11 cellular contexts compared by ENCODE assay signal in genomic region chr19:3403489-3404323, GRCh38. TPM values are rescaled to one million over a fixed set of nuclear protein-coding genes. Genes with fewer than 3 reads are reported as not detected.
DNase-seq lines count a peak whose midpoint lies in the region; ATAC-seq and TF ChIP-seq lines count a peak whose summit lies in the region.
"Had no signal": no experiment of that assay in that cellular context is flagged by ENCODE, and none has a peak within 500 bp of the region (broad histone marks: within the 10 kb centered on the region; RNA-seq: fewer than 3 reads in every experiment).

No MANE protein-coding gene starts in this region.

- no peak overlapping the region for H3K4me3 ChIP-seq in CD8-positive, alpha-beta T cell (ENCODE audit: low read depth, low read length)

- H3K27me3 ChIP-seq in CD8-positive, alpha-beta T cell (ENCODE audit: insufficient read depth, low read length) = no peaks in the 10 kb centered on the region

- no peaks in the 10 kb centered on the region for H3K36me3 ChIP-seq in CD8-positive, alpha-beta T cell (ENCODE audit: insufficient read depth, low read length)

- no peaks in the 10 kb centered on the region for H3K27me3 Mint-ChIP-seq in activated T-helper 2 cell treated with anti-CD3 and anti-CD28 coated beads, Interferon-gamma antibody, Interleukin-2, Interleukin-4, amounts not matched to agents 10 μg/mL and 5 μg/mL and 100 μg/mL, durations not matched to agents 14 hours and 24 hours and 36 hours (ENCODE audit: low read depth)
- no peaks in the 10 kb centered on the region for H3K27me3 Mint-ChIP-seq in CD8-positive, alpha-beta T cell (ENCODE audit: low read depth)
- H3K27me3 Mint-ChIP-seq: activated naive CD8-positive, alpha-beta T cell; stimulated activated naive CD8-positive, alpha-beta T cell treated with anti-CD3 and anti-CD28 coated beads, Interleukin-15, Interleukin-2, amounts not matched to agents 100 ng/mL and 50 ng/mL, for 24 hours had no signal

- intact Hi-C loops in cardiac septum (cut with DNase I) = loop anchor here (1.0 to 2.0 kb wide), 4 partner anchors 25 to 67 kb away; no protein-coding TSS in a partner anchor
- intact Hi-C loops in posterior vena cava (cut with DNase I) = no loop called here
- intact Hi-C loops in activated T-helper 2 cell treated with anti-CD3 and anti-CD28 coated beads, Interferon-gamma antibody, Interleukin-2, Interleukin-4, amounts not matched to agents 10 μg/mL and 5 μg/mL and 100 μg/mL, durations not matched to agents 14 hours and 24 hours and 36 hours (cut with micrococcal nuclease) = no loop called here
- intact Hi-C loops in CD8-positive, alpha-beta T cell (cut with DNase I, micrococcal nuclease) = no loop called here

- POLR2A ChIA-PET in CD8-positive, alpha-beta T cell (lab: Charles Lee) = no interaction called here

- DNase-seq in COLO829 (ENCODE audit: low spot score) (peak; percentile 51), amniotic stem cell (lab: John Stamatoyannopoulos, UW) (peak; percentile 51), cardiac septum (ENCODE audit: low spot score) (peak; percentile 93), posterior vena cava (ENCODE audit: low spot score) (peak; percentile 97)
- DNase-seq in activated T-helper 2 cell treated with anti-CD3 and anti-CD28 coated beads, Interferon-gamma antibody, Interleukin-2, Interleukin-4, amounts not matched to agents 10 μg/mL and 5 μg/mL and 100 μg/mL, durations not matched to agents 14 hours and 24 hours and 36 hours (ENCODE audit: low spot score) = no peak
- DNase-seq in CD8-positive, alpha-beta T cell = no peak
- DNase-seq: NCI-H146 had no signal

- no peaks in the 10 kb centered on the region for H3K9me3 ChIP-seq in CD8-positive, alpha-beta T cell (ENCODE audit: low read length)

- H3K27ac ChIP-seq in CD8-positive, alpha-beta T cell (ENCODE audit: low read depth, low read length) = no peak overlapping the region

- H3K4me1 Mint-ChIP-seq in activated T-helper 2 cell treated with anti-CD3 and anti-CD28 coated beads, Interferon-gamma antibody, Interleukin-2, Interleukin-4, amounts not matched to agents 10 μg/mL and 5 μg/mL and 100 μg/mL, durations not matched to agents 14 hours and 24 hours and 36 hours (ENCODE audit: low read depth) = no peaks in the 10 kb centered on the region
- H3K4me1 Mint-ChIP-seq in CD8-positive, alpha-beta T cell (ENCODE audit: low read depth) = peaks cover 2% of the 10 kb centered on the region

- no peak overlapping the region for H3K27ac Mint-ChIP-seq in activated T-helper 2 cell treated with anti-CD3 and anti-CD28 coated beads, Interferon-gamma antibody, Interleukin-2, Interleukin-4, amounts not matched to agents 10 μg/mL and 5 μg/mL and 100 μg/mL, durations not matched to agents 14 hours and 24 hours and 36 hours
- no peak overlapping the region for H3K27ac Mint-ChIP-seq in CD8-positive, alpha-beta T cell
- H3K27ac Mint-ChIP-seq: activated naive CD8-positive, alpha-beta T cell; stimulated activated naive CD8-positive, alpha-beta T cell treated with anti-CD3 and anti-CD28 coated beads, Interleukin-15, Interleukin-2, amounts not matched to agents 100 ng/mL and 50 ng/mL, for 24 hours had no signal

- H3K4me1 ChIP-seq in CD8-positive, alpha-beta T cell (ENCODE audit: insufficient read depth, low read length) = no peaks in the 10 kb centered on the region

- CTCF ChIA-PET in CD8-positive, alpha-beta T cell (lab: Charles Lee) = no interaction called here

- no peak for TF ChIP-seq CTCF in CD8-positive, alpha-beta T cell (IDR thresholded peaks at IDR 0.05)

- no peaks in the 10 kb centered on the region for H3K9me3 Mint-ChIP-seq in activated T-helper 2 cell treated with anti-CD3 and anti-CD28 coated beads, Interferon-gamma antibody, Interleukin-2, Interleukin-4, amounts not matched to agents 10 μg/mL and 5 μg/mL and 100 μg/mL, durations not matched to agents 14 hours and 24 hours and 36 hours
- H3K9me3 Mint-ChIP-seq in CD8-positive, alpha-beta T cell = no peaks in the 10 kb centered on the region
- H3K9me3 Mint-ChIP-seq: stimulated activated naive CD8-positive, alpha-beta T cell treated with anti-CD3 and anti-CD28 coated beads, Interleukin-15, Interleukin-2, amounts not matched to agents 100 ng/mL and 50 ng/mL, for 24 hours had no signal

- H3K4me3 Mint-ChIP-seq in activated T-helper 2 cell treated with anti-CD3 and anti-CD28 coated beads, Interferon-gamma antibody, Interleukin-2, Interleukin-4, amounts not matched to agents 10 μg/mL and 5 μg/mL and 100 μg/mL, durations not matched to agents 14 hours and 24 hours and 36 hours (ENCODE audit: low read depth) = no peak overlapping the region
- no peak overlapping the region for H3K4me3 Mint-ChIP-seq in CD8-positive, alpha-beta T cell
- H3K4me3 Mint-ChIP-seq: activated naive CD8-positive, alpha-beta T cell; stimulated activated naive CD8-positive, alpha-beta T cell treated with anti-CD3 and anti-CD28 coated beads, Interleukin-15, Interleukin-2, amounts not matched to agents 100 ng/mL and 50 ng/mL, for 24 hours had no signal

- ATAC-seq in HG03280 (IDR thresholded peaks at IDR 0.05; ENCODE audit: unreplicated experiment) = no peak
- no peak for ATAC-seq in CD8-positive, alpha-beta T cell
- ATAC-seq in GM18505 (IDR thresholded peaks at IDR 0.05; ENCODE audit: unreplicated experiment) = no peak

- no peak for TF ChIP-seq POLR2A in GM18505 (IDR thresholded peaks at IDR 0.05; ENCODE audit: borderline replicate concordance, extremely low read depth, insufficient read depth, insufficient read length)

- H3K36me3 Mint-ChIP-seq in activated T-helper 2 cell treated with anti-CD3 and anti-CD28 coated beads, Interferon-gamma antibody, Interleukin-2, Interleukin-4, amounts not matched to agents 10 μg/mL and 5 μg/mL and 100 μg/mL, durations not matched to agents 14 hours and 24 hours and 36 hours (ENCODE audit: low read depth) = no peaks in the 10 kb centered on the region
- peaks cover 3% of the 10 kb centered on the region for H3K36me3 Mint-ChIP-seq in CD8-positive, alpha-beta T cell

RNA-seq across cellular contexts. Expression of gene NFIC, which starts 37.3 kb away (rescaled TPM):
- total RNA-seq in cardiac septum (178 TPM), posterior vena cava (100 to 1,000 TPM; 196 to 223 TPM)
- 16.5 and 17.3 TPM in 2 replicates for total RNA-seq in activated T-helper 2 cell treated with anti-CD3 and anti-CD28 coated beads, Interferon-gamma antibody, Interleukin-2, Interleukin-4, amounts not matched to agents 10 μg/mL and 5 μg/mL and 100 μg/mL, durations not matched to agents 14 hours and 24 hours and 36 hours
- total RNA-seq in CD8-positive, alpha-beta T cell = 10 to 100 TPM; 16.5 to 17.5 TPM

Comparison
In these comparisons a context has a peak if more than half of its experiments do, and no peak if none do; other contexts are left out.
1. DNase-seq: peak in COLO829 (single experiment), amniotic stem cell (single experiment), cardiac septum (single experiment) and posterior vena cava (single experiment); none in activated T-helper 2 cell treated with anti-CD3 and anti-CD28 coated beads, Interferon-gamma antibody, Interleukin-2, Interleukin-4, amounts not matched to agents 10 μg/mL and 5 μg/mL and 100 μg/mL, durations not matched to agents 14 hours and 24 hours and 36 hours (single experiment) and CD8-positive, alpha-beta T cell (0 of 7).